Comparison of ENCODE assay signal across 17 cellular contexts in the genomic region with DNA sequence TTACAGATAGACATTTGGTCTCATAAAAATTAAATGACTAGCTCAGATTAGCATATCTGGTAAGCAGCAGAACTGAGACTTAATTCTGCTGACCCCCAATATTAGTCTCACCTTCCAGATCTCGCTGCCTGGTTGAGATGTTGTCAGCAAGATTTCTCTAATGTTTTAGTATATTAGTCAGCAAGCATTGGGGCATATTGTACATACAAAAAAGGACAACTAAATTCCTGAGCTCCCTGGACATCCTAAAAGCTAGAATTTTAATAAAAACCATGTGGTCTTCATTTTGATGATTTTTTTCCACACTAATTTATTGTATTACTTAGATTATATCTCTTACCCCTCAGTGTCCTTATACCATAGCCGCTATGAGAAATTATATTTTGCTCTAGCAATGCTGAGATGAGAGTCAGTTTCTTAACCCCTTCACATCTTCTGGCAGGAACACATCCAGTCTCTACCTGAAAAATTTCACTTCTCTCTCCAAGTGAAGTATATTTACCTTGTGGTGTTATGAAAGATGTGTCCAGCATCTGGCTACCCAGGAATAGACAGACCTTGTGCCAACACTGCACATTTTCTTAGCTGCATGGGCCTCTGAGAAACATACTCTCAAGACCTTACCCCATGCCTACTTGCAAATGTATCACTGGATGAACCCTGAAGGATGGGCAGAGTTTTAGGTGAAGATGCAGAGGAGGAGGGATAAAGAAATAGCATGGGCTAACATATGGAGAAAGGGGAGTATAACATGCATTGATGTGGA. TPM values are rescaled to one million over a fixed set of nuclear protein-coding genes. Genes with fewer than 3 reads are reported as not detected.
"Had no signal": no experiment of that assay in that cellular context is flagged by ENCODE, and none has a peak within 500 bp of the region (broad histone marks: within the 10 kb centered on the region; RNA-seq: fewer than 3 reads in every experiment).

No MANE protein-coding gene starts in this region.

RNA-seq across cellular contexts. Expression of a gene that starts 13.8 kb away (rescaled TPM):
- total RNA-seq: adrenal gland, chondrocyte, epithelial cell of proximal tubule, gastroesophageal sphincter, hepatocyte, left colon, lower leg skin, mesothelial cell of epicardium, ovary, progenitor cell of endocrine pancreas, renal cortical epithelial cell, T-helper 17 cell, testis, transverse colon had no signal
- polyA plus RNA-seq: adrenal gland, aorta, hepatocyte, keratinocyte, ovary, urinary bladder had no signal
